Comparison of ENCODE assay signal across 12 cellular contexts in the genomic region with DNA sequence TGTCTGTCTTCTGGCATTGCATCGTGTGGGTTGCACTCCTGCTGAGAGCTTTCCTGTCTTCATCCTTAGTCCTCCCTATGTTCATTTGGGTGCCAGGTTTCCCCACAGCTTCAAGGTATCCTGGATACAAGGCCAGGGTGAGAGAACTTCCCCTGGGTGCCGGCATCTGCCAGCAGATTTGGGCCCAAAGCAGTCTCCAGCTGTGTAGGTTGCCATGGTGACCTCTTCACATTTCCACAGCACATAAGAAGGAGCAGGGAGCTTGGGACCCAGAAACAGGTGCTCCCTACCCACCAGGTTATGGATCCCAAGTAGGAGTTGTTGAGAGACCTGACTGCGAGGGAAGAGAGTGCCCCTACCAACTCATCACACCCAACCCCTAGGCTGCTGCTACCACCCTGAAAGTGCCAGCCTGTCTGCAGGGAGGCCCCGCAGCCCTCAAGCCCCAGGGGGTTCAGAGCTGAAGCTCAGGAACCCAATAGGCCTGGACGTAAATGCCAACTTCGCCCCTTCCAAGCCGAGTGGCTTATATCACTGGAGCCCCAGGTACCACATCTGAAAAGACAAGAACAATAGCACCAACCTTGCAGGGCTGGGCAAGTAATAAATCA. TPM values are rescaled to one million over a fixed set of nuclear protein-coding genes. Genes with fewer than 3 reads are reported as not detected.
DNase-seq lines count a peak whose midpoint lies in the region; ATAC-seq and TF ChIP-seq lines count a peak whose summit lies in the region.
"Had no signal": no experiment of that assay in that cellular context is flagged by ENCODE, and none has a peak within 500 bp of the region (broad histone marks: within the 10 kb centered on the region; RNA-seq: fewer than 3 reads in every experiment).

No MANE protein-coding gene starts in this region.

- no peak overlapping the region for H3K4me3 ChIP-seq in CD4-positive, alpha-beta memory T cell (ENCODE audit: low read length in 2 of 2)
- H3K4me3 ChIP-seq in PC-9: no peak overlapping the region
- H3K4me3 ChIP-seq: stomach had no signal

- H3K79me2 ChIP-seq in PC-9 (ENCODE audit: low read depth): no peaks in the 10 kb centered on the region

- BruUV-seq in PC-9 (replicated peaks; lab: Mats Ljungman, UMichigan): no TSS peak

- no peaks in the 10 kb centered on the region for H3K9me3 ChIP-seq in CD4-positive, alpha-beta memory T cell (ENCODE audit: control insufficient read depth in 1 of 2, low read length in 2 of 2)
- no peaks in the 10 kb centered on the region for H3K9me3 ChIP-seq in PC-9 (ENCODE audit: insufficient read depth, low read depth)
- H3K9me3 ChIP-seq: stomach had no signal

- POLR2A ChIA-PET in CD4-positive, alpha-beta memory T cell (lab: Charles Lee; ENCODE audit: partially characterized antibody): interaction anchor here (0.7 to 2.6 kb wide), 9 partner anchors 19 to 164 kb away, joined by 3 to 10 read pairs (median 4); partner anchors contain the start of gene TTC21A
- POLR2A ChIA-PET in PC-9 (lab: Charles Lee; ENCODE audit: unreplicated experiment): no interaction called here
- POLR2A ChIA-PET in naive thymus-derived CD8-positive, alpha-beta T cell (lab: Charles Lee): interaction anchor here (1.1 to 1.3 kb wide), 3 partner anchors 21 to 64 kb away, joined by 3 to 5 read pairs (median 4); no protein-coding TSS in a partner anchor

- intact Hi-C loops in activated CD4-positive, alpha-beta T cell treated with anti-CD3 and anti-CD28 coated beads, Interleukin-2, amount 10 ng/mL, durations not matched to agents 24 days and 14 days (cut with micrococcal nuclease): no loop called here
- intact Hi-C loops in CD4-positive, alpha-beta memory T cell (cut with micrococcal nuclease): no loop called here
- intact Hi-C loops in PC-9 (cut with micrococcal nuclease; ENCODE audit: unreplicated experiment): no loop called here

- no peaks in the 10 kb centered on the region for H3K27me3 ChIP-seq in CD4-positive, alpha-beta memory T cell (ENCODE audit: insufficient read depth, low read length)
- H3K27me3 ChIP-seq in PC-9 (ENCODE audit: insufficient read depth, low read depth): no peaks in the 10 kb centered on the region
- H3K27me3 ChIP-seq: stomach had no signal

- no peaks in the 10 kb centered on the region for H3K9me2 ChIP-seq in PC-9 (ENCODE audit: insufficient read depth)

- no peak for DNase-seq in activated CD4-positive, alpha-beta T cell treated with anti-CD3 and anti-CD28 coated beads, Interleukin-2, amount 10 ng/mL, durations not matched to agents 24 days and 14 days
- DNase-seq in activated CD4-positive, alpha-beta T cell treated with anti-CD3 and anti-CD28 coated beads for 1 hour: no peak
- no peak for DNase-seq in CD4-positive, alpha-beta memory T cell
- DNase-seq in PC-9 (no peak), midbrain (lab: John Stamatoyannopoulos, UW) (no peak), NCI-H345 treated with DMSO at 0.1 percent for 48 hours (lab: John Stamatoyannopoulos, UW; ENCODE audit: unreplicated experiment) (no peak)
- DNase-seq in naive thymus-derived CD8-positive, alpha-beta T cell: peak in 1 of 10 donors; percentile 36
- DNase-seq: NCI-H226; stimulated activated CD4-positive, alpha-beta T cell treated with anti-CD3 and anti-CD28 coated beads, Interleukin-12 subunit alpha, Interleukin-12 subunit beta, amount 100 ng/mL, for 4 hours; stomach had no signal

- ATAC-seq in naive thymus-derived CD8-positive, alpha-beta T cell: peak; percentile 20 to 27
- ATAC-seq in HG03025 (IDR thresholded peaks at IDR 0.05; ENCODE audit: low FRiP score, unreplicated experiment): no peak

- H3K4me1 Mint-ChIP-seq in activated CD4-positive, alpha-beta T cell treated with anti-CD3 and anti-CD28 coated beads, Interleukin-2, amount 10 ng/mL, durations not matched to agents 24 days and 14 days: peaks cover 28% of the 10 kb centered on the region
- H3K4me1 Mint-ChIP-seq in CD4-positive, alpha-beta memory T cell: peaks cover 11 to 43% (median 24%) of the 10 kb centered on the region in 4 donors
- H3K4me1 Mint-ChIP-seq in naive thymus-derived CD8-positive, alpha-beta T cell: peaks cover 22 to 39% (median 32%) of the 10 kb centered on the region in 4 donors

- peak overlapping the region; percentile 19 for H3K4me3 Mint-ChIP-seq in activated CD4-positive, alpha-beta T cell treated with anti-CD3 and anti-CD28 coated beads, Interleukin-2, amount 10 ng/mL, durations not matched to agents 24 days and 14 days
- peak overlapping the region in 4 of 8 donors; percentile 13 to 50 (median 30) for H3K4me3 Mint-ChIP-seq in CD4-positive, alpha-beta memory T cell
- peak overlapping the region in 5 of 10 donors; percentile 9 to 39 (median 29) for H3K4me3 Mint-ChIP-seq in naive thymus-derived CD8-positive, alpha-beta T cell
- H3K4me3 Mint-ChIP-seq: activated naive CD4-positive, alpha-beta T cell treated with anti-CD3 and anti-CD28 coated beads, Interleukin-2, amount 50 U/mL, for 24 hours had no signal

- peaks cover 22% of the 10 kb centered on the region for H3K4me1 ChIP-seq in CD4-positive, alpha-beta memory T cell (ENCODE audit: insufficient read depth, low read length)
- peaks cover 48% of the 10 kb centered on the region for H3K4me1 ChIP-seq in PC-9 (replicated peaks; ENCODE audit: insufficient read depth)

- TF ChIP-seq CTCF in PC-9 (conservative IDR thresholded peaks at IDR 0.05): no peak

- no peaks in the 10 kb centered on the region for H3K9me3 Mint-ChIP-seq in activated CD4-positive, alpha-beta T cell treated with anti-CD3 and anti-CD28 coated beads, Interleukin-2, amount 10 ng/mL, durations not matched to agents 24 days and 14 days
- H3K9me3 Mint-ChIP-seq in CD4-positive, alpha-beta memory T cell: peaks cover 0 to 1% (median 0%) of the 10 kb centered on the region in 8 donors
- H3K9me3 Mint-ChIP-seq in naive thymus-derived CD8-positive, alpha-beta T cell: no peaks in the 10 kb centered on the region
- H3K9me3 Mint-ChIP-seq: activated naive CD4-positive, alpha-beta T cell treated with anti-CD3 and anti-CD28 coated beads, Interleukin-2, amount 50 U/mL, for 24 hours had no signal

- H3K27me3 Mint-ChIP-seq in activated CD4-positive, alpha-beta T cell treated with anti-CD3 and anti-CD28 coated beads, Interleukin-2, amount 10 ng/mL, durations not matched to agents 24 days and 14 days: peaks cover under 1% of the 10 kb centered on the region
- no peaks in the 10 kb centered on the region for H3K27me3 Mint-ChIP-seq in CD4-positive, alpha-beta memory T cell
- H3K27me3 Mint-ChIP-seq in naive thymus-derived CD8-positive, alpha-beta T cell: no peaks in the 10 kb centered on the region
- H3K27me3 Mint-ChIP-seq: activated naive CD4-positive, alpha-beta T cell treated with anti-CD3 and anti-CD28 coated beads, Interleukin-2, amount 50 U/mL, for 24 hours had no signal

- H3F3A ChIP-seq in PC-9 (ENCODE audit: insufficient read depth, low read depth): peaks cover 34% of the 10 kb centered on the region

- H3K27ac ChIP-seq in CD4-positive, alpha-beta memory T cell (ENCODE audit: low read depth, low read length): no peak overlapping the region
- peak overlapping the region; percentile 68; the same call in 1 of the 2 replicates for H3K27ac ChIP-seq in PC-9
- H3K27ac ChIP-seq: stomach had no signal

- CTCF ChIA-PET in CD4-positive, alpha-beta memory T cell (lab: Charles Lee; ENCODE audit: partially characterized antibody): interaction anchor here (0.7 to 24.3 kb wide), 27 partner anchors 9 to 257 kb away, joined by 3 to 471 read pairs (median 4); partner anchors contain the start of genes CX3CR1, GORASP1, TTC21A and XIRP1
- CTCF ChIA-PET in PC-9 (lab: Charles Lee): interaction anchor here (0.6 to 3.8 kb wide), 5 partner anchors 24 to 161 kb away, joined by 3 to 30 read pairs (median 6); no protein-coding TSS in a partner anchor

- no peak overlapping the region for H2AFZ ChIP-seq in PC-9

- H3K36me3 Mint-ChIP-seq in activated CD4-positive, alpha-beta T cell treated with anti-CD3 and anti-CD28 coated beads, Interleukin-2, amount 10 ng/mL, durations not matched to agents 24 days and 14 days (ENCODE audit: low read depth): peaks cover 3% of the 10 kb centered on the region
- no peaks in the 10 kb centered on the region for H3K36me3 Mint-ChIP-seq in CD4-positive, alpha-beta memory T cell
- H3K36me3 Mint-ChIP-seq in naive thymus-derived CD8-positive, alpha-beta T cell: no peaks in the 10 kb centered on the region
- H3K36me3 Mint-ChIP-seq: activated naive CD4-positive, alpha-beta T cell treated with anti-CD3 and anti-CD28 coated beads, Interleukin-2, amount 50 U/mL, for 24 hours had no signal

- H4K20me1 ChIP-seq in PC-9 (ENCODE audit: insufficient read depth): no peaks in the 10 kb centered on the region

- H3K36me3 ChIP-seq in CD4-positive, alpha-beta memory T cell (ENCODE audit: insufficient read depth, low read length): no peaks in the 10 kb centered on the region
- H3K36me3 ChIP-seq in PC-9 (ENCODE audit: low read depth): no peaks in the 10 kb centered on the region

- H3K27ac Mint-ChIP-seq in activated CD4-positive, alpha-beta T cell treated with anti-CD3 and anti-CD28 coated beads, Interleukin-2, amount 10 ng/mL, durations not matched to agents 24 days and 14 days: no peak overlapping the region
- peak overlapping the region; percentile 55 to 85 (median 59) for H3K27ac Mint-ChIP-seq in CD4-positive, alpha-beta memory T cell
- H3K27ac Mint-ChIP-seq in naive thymus-derived CD8-positive, alpha-beta T cell: peak overlapping the region in 8 of 10 donors; percentile 3 to 88 (median 74)
- H3K27ac Mint-ChIP-seq: activated naive CD4-positive, alpha-beta T cell treated with anti-CD3 and anti-CD28 coated beads, Interleukin-2, amount 50 U/mL, for 24 hours had no signal

- peak overlapping the region; percentile 56; the same call in 1 of the 2 replicates for H3K4me2 ChIP-seq in PC-9

RNA-seq across cellular contexts. Expression of gene TTC21A, which starts 19.9 kb away (rescaled TPM):
- 0.54 and 0.89 TPM in 2 replicates for total RNA-seq in activated CD4-positive, alpha-beta T cell treated with anti-CD3 and anti-CD28 coated beads, Interleukin-2, amount 10 ng/mL, durations not matched to agents 24 days and 14 days
- 1 to 10 TPM; 3.0 to 3.9 TPM for total RNA-seq in CD4-positive, alpha-beta memory T cell
- polyA plus RNA-seq in CD4-positive, alpha-beta memory T cell: 1 to 10 TPM in 1 of 2 donors, not detected in 1; 1.1 TPM
- 9.0 and 9.5 TPM in 2 replicates for total RNA-seq in PC-9 (2021)
- 1 to 10 TPM; 7.5 to 8.7 TPM for total RNA-seq in naive thymus-derived CD8-positive, alpha-beta T cell
- polyA plus RNA-seq in naive thymus-derived CD8-positive, alpha-beta T cell: under 1 TPM; 0.50 to 0.94 (median 0.57) TPM

RNA-seq across cellular contexts. Expression of gene GORASP1, which starts 20.0 kb away (rescaled TPM):
- 31.5 and 32.1 TPM in 2 replicates for total RNA-seq in activated CD4-positive, alpha-beta T cell treated with anti-CD3 and anti-CD28 coated beads, Interleukin-2, amount 10 ng/mL, durations not matched to agents 24 days and 14 days
- total RNA-seq in CD4-positive, alpha-beta memory T cell: 10 to 100 TPM; 57.1 to 58.4 TPM
- 10 to 100 TPM; 21.5 to 22.1 TPM for polyA plus RNA-seq in CD4-positive, alpha-beta memory T cell
- total RNA-seq in PC-9 (2021): 43.4 and 44.4 TPM in 2 replicates
- 10 to 100 TPM; 31.9 to 41.2 TPM for total RNA-seq in naive thymus-derived CD8-positive, alpha-beta T cell
- polyA plus RNA-seq in naive thymus-derived CD8-positive, alpha-beta T cell: 10 to 100 TPM; 10.2 to 13.8 (median 10.7) TPM

RNA-seq across cellular contexts. Expression of gene CSRNP1, which starts 26.0 kb away (rescaled TPM):
- 40.5 and 43.1 TPM in 2 replicates for total RNA-seq in activated CD4-positive, alpha-beta T cell treated with anti-CD3 and anti-CD28 coated beads, Interleukin-2, amount 10 ng/mL, durations not matched to agents 24 days and 14 days
- 10 to 100 TPM; 14.9 to 15.3 TPM for total RNA-seq in CD4-positive, alpha-beta memory T cell
- 10 to 100 TPM; 22.5 to 89.7 TPM for polyA plus RNA-seq in CD4-positive, alpha-beta memory T cell
- total RNA-seq in PC-9 (2021): 9.2 and 10.3 TPM in 2 replicates
- 10 to 100 TPM; 15.0 to 17.4 TPM for total RNA-seq in naive thymus-derived CD8-positive, alpha-beta T cell
- 10 to 100 TPM in 2 of 3 donors, 1 to 10 TPM in 1; 8.0 to 17.1 (median 10.9) TPM for polyA plus RNA-seq in naive thymus-derived CD8-positive, alpha-beta T cell
